Comparison of ENCODE assay signal across 8 cellular contexts in genomic region chr20:64315884-64316283, GRCh38.
DNase-seq lines count a peak whose midpoint lies in the region; ATAC-seq, FAIRE-seq and TF ChIP-seq lines count a peak whose summit lies in the region.
"Not testable (repeated sequence)": the region's sequence is repeated elsewhere in the genome, so short reads cannot be mapped to it uniquely, and the experiment has no call there.

No MANE protein-coding gene starts in this region.

- H3K9ac ChIP-seq in K562 (ENCODE audit: insufficient read depth in 1 of 2, low read depth in 2 of 2, low read length in 2 of 2) = peak overlapping the region; percentile 51 to 86; a peak in 2 of 4 replicates
- H3K9ac ChIP-seq in smooth muscle cell (ENCODE audit: low read depth) = not testable (repeated sequence)

- not testable (repeated sequence) for H3K4me1 Mint-ChIP-seq in activated naive CD4-positive, alpha-beta T cell treated with anti-CD3 and anti-CD28 coated beads for 36 hours (ENCODE audit: low read depth); glutamatergic neuron (ENCODE audit: low read depth, unreplicated experiment); mesothelial cell of epicardium; neural crest cell

- H3K27me3 Mint-ChIP-seq in activated naive CD4-positive, alpha-beta T cell treated with anti-CD3 and anti-CD28 coated beads for 36 hours (ENCODE audit: low read depth) = peaks cover 17% of the 10 kb centered on the region
- H3K27me3 Mint-ChIP-seq in glutamatergic neuron (ENCODE audit: unreplicated experiment) = not testable (repeated sequence)
- H3K27me3 Mint-ChIP-seq in mesothelial cell of epicardium (ENCODE audit: low read depth) (peaks cover 46% of the 10 kb centered on the region), neural crest cell (ENCODE audit: low read depth) (peaks cover 60% of the 10 kb centered on the region)

- not testable (repeated sequence) for H3K27ac Mint-ChIP-seq in activated naive CD4-positive, alpha-beta T cell treated with anti-CD3 and anti-CD28 coated beads for 36 hours; glutamatergic neuron (ENCODE audit: unreplicated experiment); neural crest cell (ENCODE audit: unreplicated experiment)
- H3K27ac Mint-ChIP-seq in mesothelial cell of epicardium = peak overlapping the region; percentile 34

- TF ChIP-seq POLR2A in A549 (IDR thresholded peaks at IDR 0.05; ENCODE audit: low read length); K562 (conservative IDR thresholded peaks at IDR 0.05): not testable (repeated sequence)

- H3K4me2 ChIP-seq in A549 = peak overlapping the region; percentile 96; the same call in 2 of the 3 replicates
- peak overlapping the region; percentile 32 for H3K4me2 ChIP-seq in K562 (ENCODE audit: insufficient read depth, low read length)
- peak overlapping the region; percentile 75 for H3K4me2 ChIP-seq in smooth muscle cell

- H2AFZ ChIP-seq in K562 (ENCODE audit: low read depth, low read length) = peak overlapping the region; percentile 70; the same call in 1 of the 2 replicates
- not testable (repeated sequence) for H2AFZ ChIP-seq in smooth muscle cell (ENCODE audit: low read depth)

- peak overlapping the region; percentile 36 for H3K4me3 Mint-ChIP-seq in activated naive CD4-positive, alpha-beta T cell treated with anti-CD3 and anti-CD28 coated beads for 36 hours
- H3K4me3 Mint-ChIP-seq in glutamatergic neuron (ENCODE audit: unreplicated experiment) = peak overlapping the region; percentile 82
- H3K4me3 Mint-ChIP-seq in mesothelial cell of epicardium = peak overlapping the region; percentile 68
- peak overlapping the region; percentile 47 for H3K4me3 Mint-ChIP-seq in neural crest cell

- CTCF ChIA-PET in A549 (lab: Yijun Ruan, JAX); activated naive CD4-positive, alpha-beta T cell treated with anti-CD3 and anti-CD28 coated beads for 36 hours (lab: Charles Lee); K562 (lab: Yijun Ruan, JAX; ENCODE audit: low intra/inter-chr PET ratio): not testable (repeated sequence)

- TF ChIP-seq EP300 in A549 (IDR thresholded peaks at IDR 0.05); K562 (IDR thresholded peaks at IDR 0.05; ENCODE audit: low read length): not testable (repeated sequence)

- H4K20me1 ChIP-seq in K562 (replicated peaks; ENCODE audit: control insufficient read depth, insufficient read depth, low read length); smooth muscle cell (ENCODE audit: low read depth): not testable (repeated sequence)

- BruUV-seq in K562 (replicated peaks; lab: Mats Ljungman, UMichigan) = not testable (repeated sequence)

- H3K4me3 ChIP-seq in A549 (peak overlapping the region; percentile 53; the same call in 1 of the 3 replicates), K562 (peak overlapping the region; percentile 44), smooth muscle cell (peak overlapping the region; percentile 49)

- H3K27me3 ChIP-seq in K562 (ENCODE audit: control insufficient read depth in 2 of 2, insufficient read depth in 2 of 2, low read length in 2 of 2); smooth muscle cell (ENCODE audit: low read depth): not testable (repeated sequence)

- POLR2A ChIA-PET in A549 (lab: Yijun Ruan, JAX); K562 (lab: Yijun Ruan, JAX): not testable (repeated sequence)

- not testable (repeated sequence) for DNase-seq in A549 (ENCODE audit: low read depth in 1 of 2, low spot score in 1 of 2); activated naive CD4-positive, alpha-beta T cell treated with anti-CD3 and anti-CD28 coated beads for 36 hours; glutamatergic neuron; mesothelial cell of epicardium (ENCODE audit: low spot score in 2 of 2, unreplicated experiment in 2 of 2); neural crest cell (ENCODE audit: low read depth, low spot score); smooth muscle cell (lab: John Stamatoyannopoulos, UW; ENCODE audit: unreplicated experiment)
- DNase-seq in HPDE6-E6E7 (ENCODE audit: extremely low spot score) (peak; percentile 0), K562 (ENCODE audit: extremely low read depth in 1 of 4, low spot score in 3 of 4) (peak in 2 of 4 experiments; percentile 6 to 21)

- in situ Hi-C loops in K562 (cut with MboI) = not testable (repeated sequence)

- not testable (repeated sequence) for FAIRE-seq in A549 (lab: Jason Lieb, UNC); K562 (lab: Jason Lieb, UNC)

- WGBS in A549 (ENCODE audit: missing lambda C conversion rate) = 74% methylated on average over 14 of the region's 15 CpGs
- 47% methylated on average over 7 of the region's 15 CpGs for WGBS in K562 (ENCODE audit: insufficient coverage, low coverage, missing lambda C conversion rate)
- WGBS in smooth muscle cell (ENCODE audit: low lambda C conversion rate) = 36% methylated on average over 9 of the region's 15 CpGs

- not testable (repeated sequence) for H3K36me3 ChIP-seq in K562 (ENCODE audit: control insufficient read depth, insufficient read depth, low read length); smooth muscle cell (ENCODE audit: low read depth)

- not testable (repeated sequence) for H3K9me1 ChIP-seq in K562 (ENCODE audit: control insufficient read depth, insufficient read depth, low read length)

- not testable (repeated sequence) for ATAC-seq in A549
- peak; percentile 4; the same call in 1 of the 3 replicates for ATAC-seq in K562

- not testable (repeated sequence) for H3F3A ChIP-seq in smooth muscle cell (ENCODE audit: low read depth)

- not testable (repeated sequence) for H3K36me3 Mint-ChIP-seq in activated naive CD4-positive, alpha-beta T cell treated with anti-CD3 and anti-CD28 coated beads for 36 hours (ENCODE audit: low read depth); glutamatergic neuron (ENCODE audit: unreplicated experiment); mesothelial cell of epicardium; neural crest cell (ENCODE audit: low read depth)

- not testable (repeated sequence) for TF ChIP-seq CTCF in A549 (IDR thresholded peaks at IDR 0.05); K562 (IDR thresholded peaks at IDR 0.05 in 2 of 3, conservative IDR thresholded peaks at IDR 0.05 in 1 of 3; ENCODE audit: insufficient read depth in 2 of 3, low read depth in 1 of 3, low read length in 3 of 3); glutamatergic neuron (IDR thresholded peaks at IDR 0.05; ENCODE audit: partially characterized antibody, unreplicated experiment); mesothelial cell of epicardium (IDR thresholded peaks at IDR 0.05; ENCODE audit: unreplicated experiment); neural crest cell (conservative IDR thresholded peaks at IDR 0.05); smooth muscle cell (IDR thresholded peaks at IDR 0.05; ENCODE audit: borderline replicate concordance, insufficient read depth, poor library complexity, severe bottlenecking)

- intact Hi-C loops in activated naive CD4-positive, alpha-beta T cell treated with anti-CD3 and anti-CD28 coated beads for 36 hours (cut with micrococcal nuclease); K562 (cut with micrococcal nuclease): not testable (repeated sequence)

- H3K9me3 Mint-ChIP-seq in activated naive CD4-positive, alpha-beta T cell treated with anti-CD3 and anti-CD28 coated beads for 36 hours; glutamatergic neuron (ENCODE audit: unreplicated experiment); mesothelial cell of epicardium; neural crest cell: not testable (repeated sequence)

- not testable (repeated sequence) for H3K9me3 ChIP-seq in A549; K562 (replicated peaks; ENCODE audit: control insufficient read depth, insufficient read depth, low read depth, low read length); smooth muscle cell (replicated peaks; ENCODE audit: low read depth)

- H3K79me2 ChIP-seq in K562 (ENCODE audit: control insufficient read depth, insufficient read depth, low read length); smooth muscle cell (ENCODE audit: low read depth): not testable (repeated sequence)

- H3K27ac ChIP-seq in A549 = not testable (repeated sequence)
- H3K27ac ChIP-seq in K562 (ENCODE audit: extremely low read depth, low read depth, low read length) (peak overlapping the region; percentile 74; the same call in 2 of the 3 replicates), smooth muscle cell (ENCODE audit: low read depth) (peak overlapping the region; percentile 42)

- TF ChIP-seq RAD21 in A549 (conservative IDR thresholded peaks at IDR 0.05 in 1 of 2, IDR thresholded peaks at IDR 0.05 in 1 of 2); K562 (CRISPR knock-in tag; conservative IDR thresholded peaks at IDR 0.05 in 1 of 2, IDR thresholded peaks at IDR 0.05 in 1 of 2): not testable (repeated sequence)

- H3K4me1 ChIP-seq in A549; smooth muscle cell (ENCODE audit: low read depth): not testable (repeated sequence)
- peaks cover 2 to 13% of the 10 kb centered on the region in 2 experiments; a peak in 4 of 5 replicates for H3K4me1 ChIP-seq in K562 (replicated peaks in 1 of 2; ENCODE audit: control insufficient read depth in 2 of 2, insufficient read depth in 2 of 2, low read length in 2 of 2)

Comparison
In these comparisons a context has a peak if more than half of its experiments do, and no peak if none do; other contexts are left out.
1. H3K4me2 ChIP-seq: peak in every context shown above with its lines; median percentile 96 in A549; 75 in smooth muscle cell; 32 in K562.